Comparison of ENCODE assay signal across 8 cellular contexts in the genomic region with DNA sequence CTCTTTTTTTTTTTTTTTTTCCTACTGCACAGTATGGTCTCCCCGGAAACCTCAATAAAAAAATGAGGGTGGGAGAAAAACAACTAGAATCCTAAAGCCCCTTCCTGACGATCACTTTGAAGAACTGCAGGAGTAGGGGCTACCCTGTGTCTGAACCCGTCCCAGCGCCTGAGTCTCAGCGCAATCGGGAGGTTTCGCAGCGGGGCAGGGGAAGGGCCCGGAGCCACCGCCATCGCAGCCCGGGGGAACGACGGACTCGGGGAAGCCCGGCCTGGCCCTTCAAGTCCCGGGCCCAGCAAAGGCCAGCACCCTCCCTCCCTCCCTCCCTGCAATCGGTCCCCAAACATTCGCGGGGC. TPM values are rescaled to one million over a fixed set of nuclear protein-coding genes. Genes with fewer than 3 reads are reported as not detected.
DNase-seq lines count a peak whose midpoint lies in the region; ATAC-seq and FAIRE-seq lines count a peak whose summit lies in the region.

No MANE protein-coding gene starts in this region.

- peak overlapping the region; percentile 86 for H3K9ac ChIP-seq in adipocyte (ENCODE audit: low read length)

- no peaks in the 10 kb centered on the region for H3K9me3 Mint-ChIP-seq in CD8-positive, alpha-beta memory T cell

- H3K27me3 ChIP-seq in CD8-positive, alpha-beta memory T cell (ENCODE audit: insufficient read depth, low read length, poor library complexity, severe bottlenecking), result no peaks in the 10 kb centered on the region
- H3K27me3 ChIP-seq in adipocyte (replicated peaks; ENCODE audit: control insufficient read depth, insufficient read depth, low read length) (no peaks in the 10 kb centered on the region), iPS DF 6.9 (ENCODE audit: control insufficient read depth, insufficient read depth, low read length) (no peaks in the 10 kb centered on the region), small intestine (ENCODE audit: control insufficient read depth in 2 of 2, insufficient read depth in 2 of 2, low read length in 2 of 2) (no peaks in the 10 kb centered on the region)

- H3K4me1 ChIP-seq in CD8-positive, alpha-beta memory T cell (ENCODE audit: insufficient read depth, low read length), result peaks cover 18% of the 10 kb centered on the region
- peaks cover 17% of the 10 kb centered on the region for H3K4me1 ChIP-seq in adipocyte (ENCODE audit: control insufficient read depth, insufficient read depth, low read length)
- no peaks in the 10 kb centered on the region for H3K4me1 ChIP-seq in iPS DF 6.9 (ENCODE audit: control insufficient read depth, insufficient read depth, low read length)
- H3K4me1 ChIP-seq in small intestine (ENCODE audit: control insufficient read depth in 2 of 2, insufficient read depth in 1 of 2, low read depth in 1 of 2, low read length in 1 of 2), result peaks cover 4 to 6% of the 10 kb centered on the region in 2 donors

- no peaks in the 10 kb centered on the region for H3K36me3 ChIP-seq in CD8-positive, alpha-beta memory T cell (ENCODE audit: insufficient read depth, low read length)
- H3K36me3 ChIP-seq in adipocyte (ENCODE audit: control insufficient read depth, insufficient read depth, low read length, severe bottlenecking) (peaks cover 22% of the 10 kb centered on the region), iPS DF 6.9 (ENCODE audit: control insufficient read depth, insufficient read depth, low read length) (peaks cover 5% of the 10 kb centered on the region; the same call in 1 of the 2 replicates), small intestine (ENCODE audit: control insufficient read depth in 2 of 2, insufficient read depth in 2 of 2, low read length in 2 of 2) (peaks cover 0 to 3% of the 10 kb centered on the region in 2 donors)

- POLR2A ChIA-PET in CD8-positive, alpha-beta memory T cell (lab: Charles Lee), result interaction anchor here (0.9 to 1.4 kb wide), 2 partner anchors 10 to 983 kb away, joined by 3 to 8 read pairs; no protein-coding TSS in a partner anchor

- H3K36me3 Mint-ChIP-seq in CD8-positive, alpha-beta memory T cell, result peaks cover 0 to 31% (median 0%) of the 10 kb centered on the region in 3 donors

- peak overlapping the region; percentile 86 for H3K4me3 ChIP-seq in CD8-positive, alpha-beta memory T cell (ENCODE audit: low read length)
- peak overlapping the region; percentile 81 for H3K4me3 ChIP-seq in adipocyte (ENCODE audit: low read length)
- peak overlapping the region; percentile 53; the same call in 1 of the 2 replicates for H3K4me3 ChIP-seq in iPS DF 6.9 (ENCODE audit: low read length)
- H3K4me3 ChIP-seq in small intestine (ENCODE audit: low read depth in 1 of 2, low read length in 2 of 2), result peak overlapping the region; percentile 62 to 82

- peaks cover 0 to 2% of the 10 kb centered on the region in 2 donors for H3K27me3 Mint-ChIP-seq in CD8-positive, alpha-beta memory T cell

- no peak for DNase-seq in CD8-positive, alpha-beta memory T cell
- DNase-seq in adipocyte (ENCODE audit: low read depth) (peak; percentile 61), iPS DF 6.9 (ENCODE audit: low read depth, low spot score) (no peak), small intestine (no peak), HTR-8/SVneo (ENCODE audit: insufficient read length, low spot score) (no peak), superior temporal gyrus (ENCODE audit: extremely low spot score) (no peak)

- FAIRE-seq in small intestine (lab: Jason Lieb, UNC) (no peak), HTR-8/SVneo (lab: Jason Lieb, UNC) (no peak)

- WGBS in iPS DF 6.9 (ENCODE audit: insufficient coverage, insufficient read length), result no CpG with 5 or more reads among the region's 20 CpGs
- WGBS in small intestine, 3 donors, result 0 to 1% (median 0%) methylated on average over 17 to 20 of the region's 20 CpGs

- peaks cover 27 to 43% (median 38%) of the 10 kb centered on the region in 3 donors for H3K4me1 Mint-ChIP-seq in CD8-positive, alpha-beta memory T cell

- ATAC-seq in GM19372 (IDR thresholded peaks at IDR 0.05; ENCODE audit: low read depth, unreplicated experiment), result peak; percentile 10
- ATAC-seq in HG03442 (IDR thresholded peaks at IDR 0.05; ENCODE audit: unreplicated experiment), result peak; percentile 4

- no peaks in the 10 kb centered on the region for H3K9me3 ChIP-seq in CD8-positive, alpha-beta memory T cell (ENCODE audit: low read length)
- H3K9me3 ChIP-seq in adipocyte (ENCODE audit: control insufficient read depth, low read length) (no peaks in the 10 kb centered on the region), iPS DF 6.9 (ENCODE audit: control insufficient read depth, insufficient read depth, low read length) (no peaks in the 10 kb centered on the region), small intestine (ENCODE audit: control insufficient read depth, low read depth) (no peaks in the 10 kb centered on the region)

- H3K27ac Mint-ChIP-seq in CD8-positive, alpha-beta memory T cell, result peak overlapping the region; percentile 90 to 100 (median 98)

- CTCF ChIA-PET in CD8-positive, alpha-beta memory T cell (lab: Charles Lee), result interaction anchor here (0.9 to 1.6 kb wide), 3 partner anchors 9 to 15 kb away, joined by 3 to 8 read pairs (median 6); no protein-coding TSS in a partner anchor

- peak overlapping the region; percentile 90 to 99 (median 97) for H3K4me3 Mint-ChIP-seq in CD8-positive, alpha-beta memory T cell

- peak overlapping the region; percentile 90 for H3K27ac ChIP-seq in CD8-positive, alpha-beta memory T cell (ENCODE audit: low read depth, low read length)
- H3K27ac ChIP-seq in iPS DF 6.9 (ENCODE audit: low read length), result no peak overlapping the region
- peak overlapping the region; percentile 81 to 96 for H3K27ac ChIP-seq in small intestine (ENCODE audit: low read depth in 1 of 2, low read length in 1 of 2)

RNA-seq across cellular contexts. Expression of a gene that starts 0.4 kb away (rescaled TPM):
- total RNA-seq in CD8-positive, alpha-beta memory T cell, result 100 to 1,000 TPM; 113 to 115 TPM
- 60.3 TPM for polyA plus RNA-seq in CD8-positive, alpha-beta memory T cell
- polyA plus RNA-seq in small intestine, result 100 to 1,000 TPM in 2 of 3 donors, 10 to 100 TPM in 1; 86.2 to 134 (median 110) TPM

RNA-seq across cellular contexts. Expression of a gene that starts 34.7 kb away (rescaled TPM):
- total RNA-seq in CD8-positive, alpha-beta memory T cell, result 10 to 100 TPM; 31.5 to 34.9 TPM
- 22.0 TPM for polyA plus RNA-seq in CD8-positive, alpha-beta memory T cell
- polyA plus RNA-seq in small intestine, result 1 to 10 TPM; 6.8 to 8.5 (median 7.8) TPM
